26 cellular contexts compared by ENCODE assay signal in genomic region chr3:53062905-53063304, GRCh38.
"Had no signal": no experiment of that assay in that cellular context is flagged by ENCODE, and none has a peak within 500 bp of the region (broad histone marks: within the 10 kb centered on the region; RNA-seq: fewer than 3 reads in every experiment).

No MANE protein-coding gene starts in this region.

- H3K27ac ChIP-seq: left lung, lower lobe of right lung, pancreas, psoas muscle, right lobe of liver, skin epidermis, testis, thyroid gland, transverse colon, upper lobe of left lung, vagina had no signal

- H3K4me3 ChIP-seq: left lung, lower lobe of right lung, pancreas, psoas muscle, right lobe of liver, skin epidermis, testis, thyroid gland, transverse colon, upper lobe of left lung, vagina had no signal

- H3K4me1 ChIP-seq: left lung, lower lobe of right lung, pancreas, psoas muscle, right lobe of liver, testis, thyroid gland, transverse colon, upper lobe of left lung, vagina had no signal

- DNase-seq: hypothalamus; immature natural killer cell; kidney; left colon; left lung; lower lobe of right lung; mammary epithelial cell; mesenchymal stem cell; naive thymus-derived CD8-positive, alpha-beta T cell; nucleus accumbens; pancreas; posterior cingulate gyrus; psoas muscle; right lobe of liver; stimulated activated CD4-positive, alpha-beta T cell treated with anti-CD3 and anti-CD28 coated beads, Interleukin-12 subunit alpha, Interleukin-12 subunit beta, amount 100 ng/mL, for 4 hours; stimulated activated CD4-positive, alpha-beta T cell treated with anti-CD3 and anti-CD28 coated beads, Interleukin-15, amount 100 ng/mL, for 24 hours; stimulated activated CD4-positive, alpha-beta T cell treated with anti-CD3 and anti-CD28 coated beads, Interleukin-4, amount 100 ng/mL, for 4 hours; stimulated activated CD8-positive, alpha-beta memory T cell treated with anti-CD3 and anti-CD28 coated beads, Interleukin-4, amount 100 ng/mL, for 48 hours; stimulated activated naive CD4-positive, alpha-beta T cell treated with Interleukin-2 at 50 U/mL for 16 hours; stimulated activated naive CD8-positive, alpha-beta T cell treated with anti-CD3 and anti-CD28 coated beads, Interleukin-15, amount 100 ng/mL, for 72 hours; testis; thyroid gland; transverse colon; upper lobe of left lung had no signal

- H3K27me3 ChIP-seq: pancreas, right lobe of liver, testis, thyroid gland, transverse colon, upper lobe of left lung, vagina had no signal

- H3K36me3 ChIP-seq: left lung, lower lobe of right lung, pancreas, right lobe of liver, thyroid gland, transverse colon, upper lobe of left lung, vagina had no signal

- H3K9me3 ChIP-seq: left lung, lower lobe of right lung, pancreas, psoas muscle, right lobe of liver, testis, thyroid gland, transverse colon, upper lobe of left lung, vagina had no signal
